In genomic region chr3:15861163-15861562, GRCh38 we compare ENCODE assay signal across 1 cellular context.
A peak's percentile ranks its signal among the peaks of the same experiment; 100 is the strongest.
TF ChIP-seq lines count a peak whose summit lies in the region.

No MANE protein-coding gene starts in this region.

TF ChIP-seq in K562, 482 proteins besides CTCF, POLR2A, EP300 and RAD21 (continued from another document and continues in another):
- TF ChIP-seq NELFE (IDR thresholded peaks at IDR 0.05; ENCODE audit: insufficient read depth, insufficient read length): no peak
- TF ChIP-seq GATAD2A (IDR thresholded peaks at IDR 0.05): no peak
- no peak for TF ChIP-seq SMAD1 (IDR thresholded peaks at IDR 0.05; ENCODE audit: low read depth, low read length, partially characterized antibody)
- no peak for TF ChIP-seq ZFP91 (CRISPR knock-in tag; IDR thresholded peaks at IDR 0.05)
- TF ChIP-seq ATF6 (CRISPR knock-in tag; IDR thresholded peaks at IDR 0.05): no peak
- TF ChIP-seq AFF1 (IDR thresholded peaks at IDR 0.05; ENCODE audit: low read depth in 1 of 2, partially characterized antibody in 2 of 2): no peak
- TF ChIP-seq NONO (IDR thresholded peaks at IDR 0.05; ENCODE audit: low read depth in 2 of 2, low read length in 1 of 2): no peak
- TF ChIP-seq ZNF589 (CRISPR knock-in tag; IDR thresholded peaks at IDR 0.05; ENCODE audit: low read depth): peak; percentile 73; the same call in 1 of the 2 replicates
- TF ChIP-seq, protein P1, sequence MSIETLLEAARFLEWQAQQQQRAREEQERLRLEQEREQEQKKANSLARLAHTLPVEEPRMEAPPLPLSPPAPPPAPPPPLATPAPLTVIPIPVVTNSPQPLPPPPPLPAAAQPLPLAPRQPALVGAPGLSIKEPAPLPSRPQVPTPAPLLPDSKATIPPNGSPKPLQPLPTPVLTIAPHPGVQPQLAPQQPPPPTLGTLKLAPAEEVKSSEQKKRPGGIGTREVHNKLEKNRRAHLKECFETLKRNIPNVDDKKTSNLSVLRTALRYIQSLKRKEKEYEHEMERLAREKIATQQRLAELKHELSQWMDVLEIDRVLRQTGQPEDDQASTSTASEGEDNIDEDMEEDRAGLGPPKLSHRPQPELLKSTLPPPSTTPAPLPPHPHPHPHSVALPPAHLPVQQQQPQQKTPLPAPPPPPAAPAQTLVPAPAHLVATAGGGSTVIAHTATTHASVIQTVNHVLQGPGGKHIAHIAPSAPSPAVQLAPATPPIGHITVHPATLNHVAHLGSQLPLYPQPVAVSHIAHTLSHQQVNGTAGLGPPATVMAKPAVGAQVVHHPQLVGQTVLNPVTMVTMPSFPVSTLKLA (conservative IDR thresholded peaks at IDR 0.05): no peak
- no peak for TF ChIP-seq KDM4B (IDR thresholded peaks at IDR 0.05; ENCODE audit: borderline replicate concordance in 2 of 2, low read depth in 1 of 2)
- TF ChIP-seq MCM2 (IDR thresholded peaks at IDR 0.05; ENCODE audit: low read depth): no peak
- no peak for TF ChIP-seq SIX5 (IDR thresholded peaks at IDR 0.05; ENCODE audit: borderline replicate concordance in 1 of 2, insufficient read depth in 1 of 2, low read depth in 1 of 2, low read length in 2 of 2)
- no peak for TF ChIP-seq BRD9 (IDR thresholded peaks at IDR 0.05; ENCODE audit: low read depth, partially characterized antibody)
- peak; percentile 69; the same call in 1 of the 2 replicates for TF ChIP-seq SMARCA4 (IDR thresholded peaks at IDR 0.05)
- no peak for TF ChIP-seq ESRRA (IDR thresholded peaks at IDR 0.05; ENCODE audit: borderline replicate concordance, low read depth)
- TF ChIP-seq PTTG1 (tag; IDR thresholded peaks at IDR 0.05; ENCODE audit: low read depth): no peak
- no peak for TF ChIP-seq ZNF41 (CRISPR knock-in tag; conservative IDR thresholded peaks at IDR 0.05)
- TF ChIP-seq, protein P2, sequence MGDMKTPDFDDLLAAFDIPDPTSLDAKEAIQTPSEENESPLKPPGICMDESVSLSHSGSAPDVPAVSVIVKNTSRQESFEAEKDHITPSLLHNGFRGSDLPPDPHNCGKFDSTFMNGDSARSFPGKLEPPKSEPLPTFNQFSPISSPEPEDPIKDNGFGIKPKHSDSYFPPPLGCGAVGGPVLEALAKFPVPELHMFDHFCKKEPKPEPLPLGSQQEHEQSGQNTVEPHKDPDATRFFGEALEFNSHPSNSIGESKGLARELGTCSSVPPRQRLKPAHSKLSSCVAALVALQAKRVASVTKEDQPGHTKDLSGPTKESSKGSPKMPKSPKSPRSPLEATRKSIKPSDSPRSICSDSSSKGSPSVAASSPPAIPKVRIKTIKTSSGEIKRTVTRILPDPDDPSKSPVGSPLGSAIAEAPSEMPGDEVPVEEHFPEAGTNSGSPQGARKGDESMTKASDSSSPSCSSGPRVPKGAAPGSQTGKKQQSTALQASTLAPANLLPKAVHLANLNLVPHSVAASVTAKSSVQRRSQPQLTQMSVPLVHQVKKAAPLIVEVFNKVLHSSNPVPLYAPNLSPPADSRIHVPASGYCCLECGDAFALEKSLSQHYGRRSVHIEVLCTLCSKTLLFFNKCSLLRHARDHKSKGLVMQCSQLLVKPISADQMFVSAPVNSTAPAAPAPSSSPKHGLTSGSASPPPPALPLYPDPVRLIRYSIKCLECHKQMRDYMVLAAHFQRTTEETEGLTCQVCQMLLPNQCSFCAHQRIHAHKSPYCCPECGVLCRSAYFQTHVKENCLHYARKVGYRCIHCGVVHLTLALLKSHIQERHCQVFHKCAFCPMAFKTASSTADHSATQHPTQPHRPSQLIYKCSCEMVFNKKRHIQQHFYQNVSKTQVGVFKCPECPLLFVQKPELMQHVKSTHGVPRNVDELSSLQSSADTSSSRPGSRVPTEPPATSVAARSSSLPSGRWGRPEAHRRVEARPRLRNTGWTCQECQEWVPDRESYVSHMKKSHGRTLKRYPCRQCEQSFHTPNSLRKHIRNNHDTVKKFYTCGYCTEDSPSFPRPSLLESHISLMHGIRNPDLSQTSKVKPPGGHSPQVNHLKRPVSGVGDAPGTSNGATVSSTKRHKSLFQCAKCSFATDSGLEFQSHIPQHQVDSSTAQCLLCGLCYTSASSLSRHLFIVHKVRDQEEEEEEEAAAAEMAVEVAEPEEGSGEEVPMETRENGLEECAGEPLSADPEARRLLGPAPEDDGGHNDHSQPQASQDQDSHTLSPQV (IDR thresholded peaks at IDR 0.05): 0 out of 2 replicates have a peak, but pooled peaks have one; percentile 21
- TF ChIP-seq, protein P3, sequence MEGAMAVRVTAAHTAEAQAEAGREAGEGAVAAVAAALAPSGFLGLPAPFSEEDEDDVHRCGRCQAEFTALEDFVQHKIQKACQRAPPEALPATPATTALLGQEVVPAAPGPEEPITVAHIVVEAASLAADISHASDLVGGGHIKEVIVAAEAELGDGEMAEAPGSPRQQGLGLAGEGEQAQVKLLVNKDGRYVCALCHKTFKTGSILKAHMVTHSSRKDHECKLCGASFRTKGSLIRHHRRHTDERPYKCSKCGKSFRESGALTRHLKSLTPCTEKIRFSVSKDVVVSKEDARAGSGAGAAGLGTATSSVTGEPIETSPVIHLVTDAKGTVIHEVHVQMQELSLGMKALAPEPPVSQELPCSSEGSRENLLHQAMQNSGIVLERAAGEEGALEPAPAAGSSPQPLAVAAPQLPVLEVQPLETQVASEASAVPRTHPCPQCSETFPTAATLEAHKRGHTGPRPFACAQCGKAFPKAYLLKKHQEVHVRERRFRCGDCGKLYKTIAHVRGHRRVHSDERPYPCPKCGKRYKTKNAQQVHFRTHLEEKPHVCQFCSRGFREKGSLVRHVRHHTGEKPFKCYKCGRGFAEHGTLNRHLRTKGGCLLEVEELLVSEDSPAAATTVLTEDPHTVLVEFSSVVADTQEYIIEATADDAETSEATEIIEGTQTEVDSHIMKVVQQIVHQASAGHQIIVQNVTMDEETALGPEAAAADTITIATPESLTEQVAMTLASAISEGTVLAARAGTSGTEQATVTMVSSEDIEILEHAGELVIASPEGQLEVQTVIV (CRISPR knock-in tag; IDR thresholded peaks at IDR 0.05; ENCODE audit: borderline replicate concordance): peak; percentile 92
- no peak for TF ChIP-seq ZNF124 (CRISPR knock-in tag; IDR thresholded peaks at IDR 0.05)
- no peak for TF ChIP-seq ZBTB17 (CRISPR knock-in tag; IDR thresholded peaks at IDR 0.05)
- TF ChIP-seq MTA2 (IDR thresholded peaks at IDR 0.05; ENCODE audit: low read depth): no peak
- no peak for TF ChIP-seq MEF2A (IDR thresholded peaks at IDR 0.05; ENCODE audit: control insufficient read depth, low read depth, low read length)
- no peak for TF ChIP-seq ZNF121 (CRISPR knock-in tag; conservative IDR thresholded peaks at IDR 0.05)
- TF ChIP-seq CEBPG (CRISPR knock-in tag; IDR thresholded peaks at IDR 0.05): no peak
- TF ChIP-seq CEBPG (tag; conservative IDR thresholded peaks at IDR 0.05 in 1 of 2, IDR thresholded peaks at IDR 0.05 in 1 of 2): peak in 1 of 2 experiments; percentile 70; a peak in 2 of 4 replicates
- TF ChIP-seq SOX6 (IDR thresholded peaks at IDR 0.05): peak; percentile 76; the same call in 1 of the 2 replicates
- TF ChIP-seq ZNF780A (CRISPR knock-in tag; IDR thresholded peaks at IDR 0.05): no peak
- TF ChIP-seq ZNF507 (tag; conservative IDR thresholded peaks at IDR 0.05): no peak
- no peak; the same call in 1 of the 2 replicates for TF ChIP-seq ZBTB9 (CRISPR knock-in tag; IDR thresholded peaks at IDR 0.05)
- no peak for TF ChIP-seq DACH1 (IDR thresholded peaks at IDR 0.05; ENCODE audit: partially characterized antibody)
- TF ChIP-seq, protein P4, sequence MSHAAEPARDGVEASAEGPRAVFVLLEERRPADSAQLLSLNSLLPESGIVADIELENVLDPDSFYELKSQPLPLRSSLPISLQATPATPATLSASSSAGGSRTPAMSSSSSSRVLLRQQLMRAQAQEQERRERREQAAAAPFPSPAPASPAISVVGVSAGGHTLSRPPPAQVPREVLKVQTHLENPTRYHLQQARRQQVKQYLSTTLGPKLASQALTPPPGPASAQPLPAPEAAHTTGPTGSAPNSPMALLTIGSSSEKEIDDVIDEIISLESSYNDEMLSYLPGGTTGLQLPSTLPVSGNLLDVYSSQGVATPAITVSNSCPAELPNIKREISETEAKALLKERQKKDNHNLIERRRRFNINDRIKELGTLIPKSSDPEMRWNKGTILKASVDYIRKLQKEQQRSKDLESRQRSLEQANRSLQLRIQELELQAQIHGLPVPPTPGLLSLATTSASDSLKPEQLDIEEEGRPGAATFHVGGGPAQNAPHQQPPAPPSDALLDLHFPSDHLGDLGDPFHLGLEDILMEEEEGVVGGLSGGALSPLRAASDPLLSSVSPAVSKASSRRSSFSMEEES (CRISPR knock-in tag; IDR thresholded peaks at IDR 0.05): no peak
- no peak for TF ChIP-seq E2F1 (CRISPR knock-in tag; IDR thresholded peaks at IDR 0.05)
- no peak for TF ChIP-seq ZNF24 (IDR thresholded peaks at IDR 0.05)
- no peak for TF ChIP-seq HINFP (tag; conservative IDR thresholded peaks at IDR 0.05; ENCODE audit: low read depth)
- no peak for TF ChIP-seq FOXJ3 (CRISPR knock-in tag; IDR thresholded peaks at IDR 0.05)
- no peak for TF ChIP-seq BCL6 (CRISPR knock-in tag; IDR thresholded peaks at IDR 0.05)
- no peak for TF ChIP-seq CBX3 (IDR thresholded peaks at IDR 0.05; ENCODE audit: borderline replicate concordance in 1 of 2, low read length in 2 of 2)
- TF ChIP-seq ZNF3 (CRISPR knock-in tag; IDR thresholded peaks at IDR 0.05): no peak
